8 cellular contexts compared by ENCODE assay signal in genomic region chr19:11374449-11375142, GRCh38. TPM values are rescaled to one million over a fixed set of nuclear protein-coding genes. Genes with fewer than 3 reads are reported as not detected.
DNase-seq lines count a peak whose midpoint lies in the region; ATAC-seq and TF ChIP-seq lines count a peak whose summit lies in the region.

Gene SWSAP1 (plus strand): TSS chr19:11374666. CDS start chr19:11374681, 15 bp downstream.

- H3K27me3 ChIP-seq in mammary epithelial cell (ENCODE audit: insufficient read depth, low read length), result no peaks in the 10 kb centered on the region

- peaks cover 36% of the 10 kb centered on the region for H3K4me1 ChIP-seq in mammary epithelial cell (ENCODE audit: insufficient read depth, low read length)

- intact Hi-C loops in mammary epithelial cell (cut with micrococcal nuclease), result loop anchor here (1.0 to 5.0 kb wide), 2 partner anchors 28 to 37 kb away; partner anchors contain the start of genes CCDC159, RAB3D and TMEM205

- POLR2A ChIA-PET in AG04449 (lab: Yijun Ruan, JAX), result interaction anchor here (0.6 to 1.5 kb wide), 8 partner anchors 11 to 61 kb away, joined by 3 to 11 read pairs (median 3); partner anchors contain the start of genes CCDC159, ODAD3, PRKCSH and TMEM205

- BruUV-seq in mammary epithelial cell (replicated peaks; lab: Mats Ljungman, UMichigan), result TSS peak; percentile 65

- CTCF ChIA-PET in AG04449 (lab: Yijun Ruan, JAX), result interaction anchor here (0.7 to 5.6 kb wide), 10 partner anchors 9 to 162 kb away, joined by 3 to 18 read pairs (median 4); partner anchors contain the start of genes CCDC159, RGL3 and TMEM205
- CTCF ChIA-PET in mammary epithelial cell (lab: Charles Lee; ENCODE audit: low non-redundant PET), result interaction anchor here (0.8 to 1.0 kb wide), 3 partner anchors 27 to 81 kb away, joined by 3 to 5 read pairs (median 4); partner anchors contain the start of gene PRKCSH

- WGBS in mammary epithelial cell (ENCODE audit: low coverage, missing lambda C conversion rate), result 1% methylated on average over 31 of the region's 44 CpGs

- H3K9me3 ChIP-seq in mammary epithelial cell (replicated peaks; ENCODE audit: insufficient read depth, low read length), result no peaks in the 10 kb centered on the region

- peak within 1 kb of the TSS; percentile 65 for H3K4me3 ChIP-seq in AG04449 (ENCODE audit: low read depth, low read length)
- H3K4me3 ChIP-seq in mammary epithelial cell (replicated peaks in 1 of 3; ENCODE audit: insufficient read depth in 1 of 3, low read depth in 2 of 3, low read length in 3 of 3), result peak within 1 kb of the TSS; percentile 60 to 74 (median 62)
- H3K4me3 ChIP-seq in skin epidermis, result peak within 1 kb of the TSS; percentile 43 to 52 (median 46)

- peak; percentile 94 for DNase-seq in AG04449 (ENCODE audit: low read depth, low spot score)
- peak; percentile 100 for DNase-seq in NCI-H2171 treated with DMSO at 0.1 percent for 48 hours (lab: John Stamatoyannopoulos, UW)
- peak; percentile 99 for DNase-seq in mammary epithelial cell
- peak; percentile 95 for DNase-seq in iPS-NIHi11 (ENCODE audit: low spot score)

- ATAC-seq in GM18873 (IDR thresholded peaks at IDR 0.05; ENCODE audit: low FRiP score, unreplicated experiment) (peak; percentile 90), HG03108 (IDR thresholded peaks at IDR 0.05; ENCODE audit: unreplicated experiment) (peak; percentile 78)

- H3K9ac ChIP-seq in mammary epithelial cell (ENCODE audit: insufficient read depth, low read length), result peak within 1 kb of the TSS; percentile 78

- H3K4me2 ChIP-seq in mammary epithelial cell (ENCODE audit: insufficient read depth, low read depth, low read length), result peak within 1 kb of the TSS; percentile 84

- no peaks in the 10 kb centered on the region for H4K20me1 ChIP-seq in mammary epithelial cell (ENCODE audit: insufficient read depth, low read length)

- dilution Hi-C loops in mammary epithelial cell (cut with HindIII; ENCODE audit: low sequenced_read_pairs), result no loop called here

- in situ Hi-C loops in mammary epithelial cell (cut with MboI; ENCODE audit: low sequenced_read_pairs in 2 of 2), result no loop called here

- no peaks in the 10 kb centered on the region for H3K79me2 ChIP-seq in mammary epithelial cell (ENCODE audit: insufficient read depth, low read length)

- peak within 1 kb of the TSS; percentile 93 for H2AFZ ChIP-seq in mammary epithelial cell (ENCODE audit: low read depth, low read length)

- peak within 1 kb of the TSS; percentile 93 for H3K27ac ChIP-seq in VCaP
- peak within 1 kb of the TSS; percentile 77 for H3K27ac ChIP-seq in mammary epithelial cell (ENCODE audit: insufficient read depth, low read depth, low read length)
- peak within 1 kb of the TSS; percentile 48 to 99 (median 95) for H3K27ac ChIP-seq in skin epidermis

- H3K36me3 ChIP-seq in mammary epithelial cell (ENCODE audit: insufficient read depth, low read length), result no peaks in the 10 kb centered on the region

- TF ChIP-seq CTCF in AG04449 (IDR thresholded peaks at IDR 0.05; ENCODE audit: insufficient read depth, low read length, missing control alignments) (no peak), VCaP (conservative IDR thresholded peaks at IDR 0.05) (no peak), mammary epithelial cell (conservative IDR thresholded peaks at IDR 0.05 in 1 of 2, IDR thresholded peaks at IDR 0.05 in 1 of 2; ENCODE audit: extremely low read depth in 1 of 2, insufficient read depth in 1 of 2, low read depth in 1 of 2, low read length in 2 of 2) (no peak)

RNA-seq across cellular contexts. Expression of gene SWSAP1, which starts in this region (rescaled TPM):
- 1 to 10 TPM in 1 of 2 donors, under 1 TPM in 1; 0.67 to 2.3 TPM for total RNA-seq in mammary epithelial cell
- 1.8 TPM for polyA plus RNA-seq in mammary epithelial cell
- 1.2 TPM for polyA minus RNA-seq in mammary epithelial cell

Comparison
In these comparisons a context has a peak if more than half of its experiments do, and no peak if none do; other contexts are left out.
1. Peak in every context shown above with its lines: DNase-seq, ATAC-seq, H3K4me3 ChIP-seq and H3K27ac ChIP-seq.